ENCODE assay signal across 8 cellular contexts in genomic region chr22:38793721-38794466, GRCh38. TPM values are rescaled to one million over a fixed set of nuclear protein-coding genes. Genes with fewer than 3 reads are reported as not detected.
DNase-seq lines count a peak whose midpoint lies in the region; ATAC-seq and TF ChIP-seq lines count a peak whose summit lies in the region.

A gene with protein sequence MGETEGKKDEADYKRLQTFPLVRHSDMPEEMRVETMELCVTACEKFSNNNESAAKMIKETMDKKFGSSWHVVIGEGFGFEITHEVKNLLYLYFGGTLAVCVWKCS (minus strand): TSS chr22:38794143. CDS start chr22:38782731, 11,412 bp downstream.

- peak within 1 kb of the TSS; percentile 74 to 87 for H3K9ac ChIP-seq in duodenal mucosa (ENCODE audit: low read depth in 1 of 2, low read length in 2 of 2)
- peak within 1 kb of the TSS in 1 of 2 donors; percentile 61 for H3K9ac ChIP-seq in liver (ENCODE audit: low read depth in 1 of 2, low read length in 2 of 2)

- H3K4me3 Mint-ChIP-seq in CD4-positive, CD25-positive, alpha-beta regulatory T cell, result peak within 1 kb of the TSS; percentile 83 to 92 (median 88)
- peak within 1 kb of the TSS; percentile 77 for H3K4me3 Mint-ChIP-seq in activated CD4-positive, alpha-beta memory T cell treated with anti-CD3 and anti-CD28 coated beads, Interleukin-2, amount 10 ng/mL, durations not matched to agents 7 days and 5 days

- H3K27me3 Mint-ChIP-seq in CD4-positive, CD25-positive, alpha-beta regulatory T cell, result peaks cover 15% of the 10 kb centered on the region
- peaks cover 26% of the 10 kb centered on the region for H3K27me3 Mint-ChIP-seq in activated CD4-positive, alpha-beta memory T cell treated with anti-CD3 and anti-CD28 coated beads, Interleukin-2, amount 10 ng/mL, durations not matched to agents 7 days and 5 days

- H3K4me3 ChIP-seq in CD4-positive, CD25-positive, alpha-beta regulatory T cell (ENCODE audit: low read depth, low read length), result peak within 1 kb of the TSS; percentile 83
- H3K4me3 ChIP-seq in duodenal mucosa (ENCODE audit: low read depth in 1 of 2, low read length in 2 of 2) (peak within 1 kb of the TSS; percentile 93), liver (ENCODE audit: low read depth in 1 of 3, low read length in 3 of 3) (peak within 1 kb of the TSS; percentile 16 to 74 (median 65))

- peaks cover 2% of the 10 kb centered on the region for H3K27me3 ChIP-seq in CD4-positive, CD25-positive, alpha-beta regulatory T cell (ENCODE audit: control insufficient read depth, insufficient read depth, low read length)
- peaks cover 3 to 5% of the 10 kb centered on the region in 2 donors for H3K27me3 ChIP-seq in duodenal mucosa (ENCODE audit: control insufficient read depth in 1 of 2, insufficient read depth in 2 of 2, low read length in 2 of 2)
- no peaks in the 10 kb centered on the region for H3K27me3 ChIP-seq in liver (ENCODE audit: control insufficient read depth in 4 of 4, insufficient read depth in 4 of 4, low read length in 3 of 4)

- POLR2A ChIA-PET in activated CD4-positive, alpha-beta memory T cell treated with anti-CD3 and anti-CD28 coated beads, Interleukin-2, amount 10 ng/mL, durations not matched to agents 7 days and 5 days (lab: Charles Lee), result no interaction called here

- peak; percentile 88 to 98 (median 94) for DNase-seq in CD4-positive, CD25-positive, alpha-beta regulatory T cell
- DNase-seq in HK-2 (ENCODE audit: unreplicated experiment) (peak; percentile 85), NCI-H82 treated with DMSO at 0.1 percent for 48 hours (lab: John Stamatoyannopoulos, UW; ENCODE audit: unreplicated experiment) (peak; percentile 87)
- peak; percentile 93 for DNase-seq in activated CD4-positive, alpha-beta memory T cell treated with anti-CD3 and anti-CD28 coated beads, Interleukin-2, amount 10 ng/mL, durations not matched to agents 7 days and 5 days
- peak; percentile 86 for DNase-seq in stimulated activated CD4-positive, alpha-beta T cell treated with anti-CD3 and anti-CD28 coated beads, Interleukin-4, amount 100 ng/mL, for 1 hour

- peak in 1 of 2 donors; percentile 22 for TF ChIP-seq RAD21 in liver (IDR thresholded peaks at IDR 0.05)

- H3K9me3 ChIP-seq in CD4-positive, CD25-positive, alpha-beta regulatory T cell (ENCODE audit: control insufficient read depth in 2 of 2, low read length in 2 of 2), result no peaks in the 10 kb centered on the region
- no peaks in the 10 kb centered on the region for H3K9me3 ChIP-seq in duodenal mucosa (ENCODE audit: control insufficient read depth in 1 of 2, low read length in 2 of 2)
- H3K9me3 ChIP-seq in liver (ENCODE audit: control insufficient read depth in 4 of 4, low read length in 3 of 4), result no peaks in the 10 kb centered on the region

- ATAC-seq in CD4-positive, CD25-positive, alpha-beta regulatory T cell (ENCODE audit: low read depth in 2 of 2), result peak; percentile 98 to 99
- peak; percentile 95 for ATAC-seq in GM19455 (IDR thresholded peaks at IDR 0.05; ENCODE audit: unreplicated experiment)

- H3K27ac ChIP-seq in CD4-positive, CD25-positive, alpha-beta regulatory T cell (ENCODE audit: insufficient read depth, low read length, poor library complexity, severe bottlenecking), result peak within 1 kb of the TSS; percentile 80
- H3K27ac ChIP-seq in duodenal mucosa (ENCODE audit: low read depth, low read length), result peak within 1 kb of the TSS; percentile 58
- H3K27ac ChIP-seq in liver (ENCODE audit: low read depth in 1 of 2, low read length in 2 of 2), result peak within 1 kb of the TSS; percentile 8 to 32

- H3K9me3 Mint-ChIP-seq in CD4-positive, CD25-positive, alpha-beta regulatory T cell, result peaks cover 0 to 2% (median 0%) of the 10 kb centered on the region in 7 donors
- H3K9me3 Mint-ChIP-seq in activated CD4-positive, alpha-beta memory T cell treated with anti-CD3 and anti-CD28 coated beads, Interleukin-2, amount 10 ng/mL, durations not matched to agents 7 days and 5 days, result no peaks in the 10 kb centered on the region

- H3K4me1 ChIP-seq in CD4-positive, CD25-positive, alpha-beta regulatory T cell (ENCODE audit: control insufficient read depth, insufficient read depth, low read length, poor library complexity, severe bottlenecking), result peaks cover 15% of the 10 kb centered on the region
- H3K4me1 ChIP-seq in duodenal mucosa (ENCODE audit: control insufficient read depth in 1 of 2, insufficient read depth in 2 of 2, low read length in 2 of 2), result peaks cover 12 to 16% of the 10 kb centered on the region in 2 donors
- H3K4me1 ChIP-seq in liver (ENCODE audit: control insufficient read depth in 4 of 4, insufficient read depth in 4 of 4, low read length in 3 of 4), result peaks cover 2 to 11% (median 7%) of the 10 kb centered on the region in 4 donors

- H3K36me3 ChIP-seq in CD4-positive, CD25-positive, alpha-beta regulatory T cell (ENCODE audit: control insufficient read depth, insufficient read depth, low read length), result no peaks in the 10 kb centered on the region
- peaks cover 0 to 3% of the 10 kb centered on the region in 2 donors for H3K36me3 ChIP-seq in duodenal mucosa (ENCODE audit: control insufficient read depth in 1 of 2, insufficient read depth in 2 of 2, low read length in 2 of 2)
- H3K36me3 ChIP-seq in liver (ENCODE audit: control insufficient read depth in 4 of 4, insufficient read depth in 3 of 4, low read depth in 1 of 4, low read length in 3 of 4), result peaks cover 0 to 6% (median 3%) of the 10 kb centered on the region in 4 donors

- peaks cover 6 to 37% (median 19%) of the 10 kb centered on the region in 4 donors for H3K4me1 Mint-ChIP-seq in CD4-positive, CD25-positive, alpha-beta regulatory T cell
- peaks cover 25% of the 10 kb centered on the region for H3K4me1 Mint-ChIP-seq in activated CD4-positive, alpha-beta memory T cell treated with anti-CD3 and anti-CD28 coated beads, Interleukin-2, amount 10 ng/mL, durations not matched to agents 7 days and 5 days

- H3K27ac Mint-ChIP-seq in CD4-positive, CD25-positive, alpha-beta regulatory T cell, result peak within 1 kb of the TSS; percentile 60 to 94 (median 86)
- peak within 1 kb of the TSS; percentile 21 for H3K27ac Mint-ChIP-seq in activated CD4-positive, alpha-beta memory T cell treated with anti-CD3 and anti-CD28 coated beads, Interleukin-2, amount 10 ng/mL, durations not matched to agents 7 days and 5 days

- under 1% methylated on average over 47 of the region's 47 CpGs for WGBS in liver

- no peak for TF ChIP-seq CTCF in liver (IDR thresholded peaks at IDR 0.05; ENCODE audit: low read depth, low read length, missing input control)

- CTCF ChIA-PET in activated CD4-positive, alpha-beta memory T cell treated with anti-CD3 and anti-CD28 coated beads, Interleukin-2, amount 10 ng/mL, durations not matched to agents 7 days and 5 days (lab: Charles Lee), result no interaction called here

- no peaks in the 10 kb centered on the region for H3K36me3 Mint-ChIP-seq in CD4-positive, CD25-positive, alpha-beta regulatory T cell
- H3K36me3 Mint-ChIP-seq in activated CD4-positive, alpha-beta memory T cell treated with anti-CD3 and anti-CD28 coated beads, Interleukin-2, amount 10 ng/mL, durations not matched to agents 7 days and 5 days (ENCODE audit: low read depth), result no peaks in the 10 kb centered on the region

TF ChIP-seq in liver, 16 proteins besides CTCF, POLR2A, EP300 and RAD21:
- TF ChIP-seq, protein P1, sequence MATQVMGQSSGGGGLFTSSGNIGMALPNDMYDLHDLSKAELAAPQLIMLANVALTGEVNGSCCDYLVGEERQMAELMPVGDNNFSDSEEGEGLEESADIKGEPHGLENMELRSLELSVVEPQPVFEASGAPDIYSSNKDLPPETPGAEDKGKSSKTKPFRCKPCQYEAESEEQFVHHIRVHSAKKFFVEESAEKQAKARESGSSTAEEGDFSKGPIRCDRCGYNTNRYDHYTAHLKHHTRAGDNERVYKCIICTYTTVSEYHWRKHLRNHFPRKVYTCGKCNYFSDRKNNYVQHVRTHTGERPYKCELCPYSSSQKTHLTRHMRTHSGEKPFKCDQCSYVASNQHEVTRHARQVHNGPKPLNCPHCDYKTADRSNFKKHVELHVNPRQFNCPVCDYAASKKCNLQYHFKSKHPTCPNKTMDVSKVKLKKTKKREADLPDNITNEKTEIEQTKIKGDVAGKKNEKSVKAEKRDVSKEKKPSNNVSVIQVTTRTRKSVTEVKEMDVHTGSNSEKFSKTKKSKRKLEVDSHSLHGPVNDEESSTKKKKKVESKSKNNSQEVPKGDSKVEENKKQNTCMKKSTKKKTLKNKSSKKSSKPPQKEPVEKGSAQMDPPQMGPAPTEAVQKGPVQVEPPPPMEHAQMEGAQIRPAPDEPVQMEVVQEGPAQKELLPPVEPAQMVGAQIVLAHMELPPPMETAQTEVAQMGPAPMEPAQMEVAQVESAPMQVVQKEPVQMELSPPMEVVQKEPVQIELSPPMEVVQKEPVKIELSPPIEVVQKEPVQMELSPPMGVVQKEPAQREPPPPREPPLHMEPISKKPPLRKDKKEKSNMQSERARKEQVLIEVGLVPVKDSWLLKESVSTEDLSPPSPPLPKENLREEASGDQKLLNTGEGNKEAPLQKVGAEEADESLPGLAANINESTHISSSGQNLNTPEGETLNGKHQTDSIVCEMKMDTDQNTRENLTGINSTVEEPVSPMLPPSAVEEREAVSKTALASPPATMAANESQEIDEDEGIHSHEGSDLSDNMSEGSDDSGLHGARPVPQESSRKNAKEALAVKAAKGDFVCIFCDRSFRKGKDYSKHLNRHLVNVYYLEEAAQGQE (IDR thresholded peaks at IDR 0.05), result peak; percentile 36
- TF ChIP-seq MAX (IDR thresholded peaks at IDR 0.05) (no peak), HNF4A (conservative IDR thresholded peaks at IDR 0.05) (peak in 1 of 2 donors; percentile 14), YY1 (IDR thresholded peaks at IDR 0.05) (no peak), TAF1 (conservative IDR thresholded peaks at IDR 0.05) (no peak), GABPA (IDR thresholded peaks at IDR 0.05 in 1 of 2, conservative IDR thresholded peaks at IDR 0.05 in 1 of 2) (peak; percentile 82 to 92), SP1 (IDR thresholded peaks at IDR 0.05) (peak; percentile 60), EGR1 (IDR thresholded peaks at IDR 0.05; ENCODE audit: low read depth in 2 of 2) (no peak), FOXA1 (IDR thresholded peaks at IDR 0.05) (no peak)

RNA-seq across cellular contexts. Expression of the gene that starts here (rescaled TPM):
- 6.3 TPM for total RNA-seq in CD4-positive, CD25-positive, alpha-beta regulatory T cell
- polyA plus RNA-seq in CD4-positive, CD25-positive, alpha-beta regulatory T cell, result 10 to 100 TPM in 2 of 4 donors, 1 to 10 TPM in 2; 9.3 to 10.9 (median 10.0) TPM
- total RNA-seq in activated CD4-positive, alpha-beta memory T cell treated with anti-CD3 and anti-CD28 coated beads, Interleukin-2, amount 10 ng/mL, durations not matched to agents 7 days and 5 days, result 1 to 10 TPM; 8.0 to 8.4 TPM
- 1 to 10 TPM; 4.0 to 5.6 TPM for total RNA-seq in liver
- polyA plus RNA-seq in liver, result 1 to 10 TPM; 4.9 TPM

Comparison
In these comparisons a context has a peak if more than half of its experiments do, and no peak if none do; other contexts are left out.
1. Peak in every context shown above with its lines: DNase-seq, ATAC-seq, H3K4me3 ChIP-seq and H3K27ac ChIP-seq.
2. H3K27ac ChIP-seq: peak in every context shown above with its lines; median percentile 80 in CD4-positive, CD25-positive, alpha-beta regulatory T cell; 58 in duodenal mucosa; 20 in liver.